18 cellular contexts compared by ENCODE assay signal in the genomic region with DNA sequence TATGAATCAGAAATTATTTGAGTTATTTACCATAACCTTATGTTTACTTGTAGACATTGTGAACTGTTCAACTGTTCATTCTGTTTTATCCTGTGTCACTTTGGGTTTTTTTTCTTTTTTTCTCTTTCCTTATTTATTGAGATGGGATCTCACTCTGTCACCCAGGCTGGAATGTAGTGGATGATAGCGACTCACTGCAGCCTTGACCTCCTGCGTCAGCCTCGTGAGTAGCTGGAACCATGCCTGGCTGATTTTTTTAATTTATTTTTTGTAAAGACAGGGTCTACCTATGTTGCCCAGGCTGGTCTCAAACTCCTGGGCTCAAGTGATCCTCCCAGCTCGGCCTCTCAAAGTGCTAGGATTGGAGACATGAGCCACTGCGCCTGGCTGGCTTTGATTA.
DNase-seq lines count a peak whose midpoint lies in the region; TF ChIP-seq lines count a peak whose summit lies in the region.
"Had no signal": no experiment of that assay in that cellular context is flagged by ENCODE, and none has a peak within 500 bp of the region (broad histone marks: within the 10 kb centered on the region; RNA-seq: fewer than 3 reads in every experiment).

No MANE protein-coding gene starts in this region.

- peak; percentile 8 for DNase-seq in Caki2 (ENCODE audit: low read depth)
- DNase-seq in HK-2 (ENCODE audit: unreplicated experiment), result peak; percentile 27
- peak; percentile 4 for DNase-seq in brain microvascular endothelial cell
- DNase-seq in mesenchymal stem cell, result peak; percentile 23
- DNase-seq in NAMALWA (ENCODE audit: low spot score), result no peak
- no peak for DNase-seq in SHP77 (lab: John Stamatoyannopoulos, UW)
- no peak for DNase-seq in NCI-H446 treated with DMSO at 0.1 percent for 48 hours (lab: John Stamatoyannopoulos, UW)
- no peak for DNase-seq in nucleus accumbens (lab: John Stamatoyannopoulos, UW)
- DNase-seq: CD4-positive, alpha-beta T cell; DND-41; NCI-H1930; NCI-H2171 treated with DMSO at 0.1 percent for 48 hours; NCI-H510A; NCI-H82; SIG-M5 had no signal

- H4K8ac ChIP-seq in mesenchymal stem cell (ENCODE audit: low read length), result no peak overlapping the region

- no peak overlapping the region for H2BK15ac ChIP-seq in mesenchymal stem cell (ENCODE audit: low read depth, poor library complexity, severe bottlenecking)

- no peak overlapping the region for H3K18ac ChIP-seq in mesenchymal stem cell (ENCODE audit: low read depth in 1 of 2, low read length in 2 of 2)

- H3K4me1 ChIP-seq in mesenchymal stem cell (ENCODE audit: control insufficient read depth, insufficient read depth, low read depth, low read length), result peaks cover 1% of the 10 kb centered on the region
- H3K4me1 ChIP-seq: A549, HAP-1 had no signal

- H3K9me3 ChIP-seq in mesenchymal stem cell (ENCODE audit: control insufficient read depth, low read length), result no peaks in the 10 kb centered on the region
- H3K9me3 ChIP-seq: A549, HAP-1 had no signal

- H3K27ac ChIP-seq in brain microvascular endothelial cell, result no peak overlapping the region
- H3K27ac ChIP-seq in mesenchymal stem cell (ENCODE audit: low read length, poor library complexity, severe bottlenecking), result no peak overlapping the region
- H3K27ac ChIP-seq: A549 had no signal

- H3K4me2 ChIP-seq in mesenchymal stem cell (ENCODE audit: low read length, poor library complexity, severe bottlenecking), result no peak overlapping the region
- H3K4me2 ChIP-seq: A549 had no signal

- H2BK120ac ChIP-seq in mesenchymal stem cell (ENCODE audit: low read depth, low read length), result no peak overlapping the region

- no peak for TF ChIP-seq CTCF in brain microvascular endothelial cell (IDR thresholded peaks at IDR 0.05; ENCODE audit: low read depth, low read length, missing control alignments)

- H4K91ac ChIP-seq in mesenchymal stem cell (ENCODE audit: low read length), result no peak overlapping the region

- no peaks in the 10 kb centered on the region for H3K79me1 ChIP-seq in mesenchymal stem cell (replicated peaks; ENCODE audit: low read length, poor library complexity, severe bottlenecking)

- H2BK5ac ChIP-seq in mesenchymal stem cell (ENCODE audit: low read depth, low read length, poor library complexity, severe bottlenecking), result no peak overlapping the region

- no peak overlapping the region for H3K9ac ChIP-seq in mesenchymal stem cell (ENCODE audit: low read length)

- WGBS in mesenchymal stem cell, result 79% methylated on average over 4 of the region's 5 CpGs

- no peak overlapping the region for H2AK5ac ChIP-seq in mesenchymal stem cell (ENCODE audit: low read length, severe bottlenecking)

- no peak overlapping the region for H2AFZ ChIP-seq in mesenchymal stem cell (ENCODE audit: low read depth, low read length)

- H3K36me3 ChIP-seq in brain microvascular endothelial cell (replicated peaks) (no peaks in the 10 kb centered on the region), mesenchymal stem cell (ENCODE audit: control insufficient read depth in 1 of 2, insufficient read depth in 2 of 2, low read depth in 1 of 2, low read length in 2 of 2) (no peaks in the 10 kb centered on the region)
- H3K36me3 ChIP-seq: HAP-1 had no signal

- H2BK12ac ChIP-seq in mesenchymal stem cell (ENCODE audit: low read length in 2 of 2), result no peak overlapping the region

- no peak overlapping the region for H3K4me3 ChIP-seq in brain microvascular endothelial cell (ENCODE audit: low read depth, low read length)
- H3K4me3 ChIP-seq in mesenchymal stem cell (ENCODE audit: insufficient read depth in 1 of 2, low read depth in 1 of 2, low read length in 2 of 2), result no peak overlapping the region
- H3K4me3 ChIP-seq: A549, HAP-1, K562 had no signal

- no peak overlapping the region for H3K23ac ChIP-seq in mesenchymal stem cell (ENCODE audit: low read length in 2 of 2)

- in situ Hi-C loops in Caki2 (cut with HindIII; ENCODE audit: low pct_unique_long_range_greater_than_20kb, low sequenced_read_pairs), result no loop called here
- in situ Hi-C loops in brain microvascular endothelial cell (cut with HindIII; ENCODE audit: low pct_ligation_motif_present, low sequenced_read_pairs), result no loop called here

- H3K27me3 ChIP-seq in brain microvascular endothelial cell (replicated peaks) (no peaks in the 10 kb centered on the region), mesenchymal stem cell (ENCODE audit: control insufficient read depth in 1 of 2, insufficient read depth in 1 of 2, low read length in 2 of 2) (no peaks in the 10 kb centered on the region)

- no peak overlapping the region for H3K14ac ChIP-seq in mesenchymal stem cell (ENCODE audit: low read length in 2 of 2)

- H3K4ac ChIP-seq in mesenchymal stem cell (ENCODE audit: low read depth in 1 of 2, low read length in 2 of 2), result no peak overlapping the region

Comparison
In these comparisons a context has a peak if more than half of its experiments do, and no peak if none do; other contexts are left out.
1. DNase-seq: peak in Caki2 (single experiment), HK-2 (single experiment), brain microvascular endothelial cell (single experiment) and mesenchymal stem cell (single experiment); none in NAMALWA (single experiment), SHP77 (0 of 2), NCI-H446 treated with DMSO at 0.1 percent for 48 hours (single experiment) and nucleus accumbens (0 of 56).